ENCODE assay signal across 1 cellular context in the genomic region with DNA sequence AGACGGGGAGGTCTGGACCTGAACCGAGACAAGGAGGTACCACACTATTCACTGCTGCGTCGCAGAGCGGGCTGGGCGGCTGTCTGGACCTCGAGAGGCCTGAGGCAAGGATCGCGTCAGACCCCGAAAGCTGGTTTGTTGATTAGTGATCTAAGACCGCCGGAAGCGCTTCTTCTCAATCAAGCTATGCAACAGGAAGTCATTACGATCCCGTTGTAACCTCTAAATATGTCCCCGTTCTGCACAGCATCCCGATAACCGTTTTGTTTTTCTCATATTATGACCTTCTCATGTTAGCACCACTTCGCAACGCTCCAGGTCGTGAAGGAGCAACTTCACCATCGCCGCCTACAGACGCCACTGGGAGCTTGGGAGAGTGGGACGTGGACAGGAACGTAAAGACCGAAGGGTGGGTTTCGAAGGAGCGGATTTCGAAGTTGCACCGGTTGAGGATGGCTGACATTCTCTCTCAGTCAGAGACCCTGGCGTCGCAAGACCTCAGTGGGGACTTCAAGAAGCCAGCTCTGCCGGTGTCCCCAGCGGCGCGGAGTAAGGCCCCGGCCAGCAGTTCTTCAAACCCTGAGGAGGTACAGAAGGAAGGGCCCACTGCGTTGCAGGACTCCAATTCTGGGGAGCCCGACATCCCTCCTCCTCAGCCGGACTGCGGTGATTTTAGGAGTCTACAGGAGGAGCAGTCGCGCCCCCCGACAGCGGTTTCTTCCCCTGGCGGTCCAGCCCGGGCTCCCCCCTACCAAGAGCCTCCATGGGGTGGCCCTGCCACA.
A peak's percentile ranks its signal among the peaks of the same experiment; 100 is the strongest.
TF ChIP-seq lines count a peak whose summit lies in the region.

Gene SLC4A1AP, plus strand, starts transcription at position 427 of the 782 bp plus-strand sequence. Its CDS starts 26 bp downstream, at position 453.
A gene with protein sequence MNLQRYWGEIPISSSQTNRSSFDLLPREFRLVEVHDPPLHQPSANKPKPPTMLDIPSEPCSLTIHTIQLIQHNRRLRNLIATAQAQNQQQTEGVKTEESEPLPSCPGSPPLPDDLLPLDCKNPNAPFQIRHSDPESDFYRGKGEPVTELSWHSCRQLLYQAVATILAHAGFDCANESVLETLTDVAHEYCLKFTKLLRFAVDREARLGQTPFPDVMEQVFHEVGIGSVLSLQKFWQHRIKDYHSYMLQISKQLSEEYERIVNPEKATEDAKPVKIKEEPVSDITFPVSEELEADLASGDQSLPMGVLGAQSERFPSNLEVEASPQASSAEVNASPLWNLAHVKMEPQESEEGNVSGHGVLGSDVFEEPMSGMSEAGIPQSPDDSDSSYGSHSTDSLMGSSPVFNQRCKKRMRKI (minus strand): TSS at position 152 of the 782 bp plus-strand sequence. CDS start 1,422 bp downstream, outside the sequence.

TF ChIP-seq in WTC11, 78 proteins besides CTCF, POLR2A, EP300 and RAD21 (continued from another document):
- TF ChIP-seq MYBL2 (CRISPR knock-in tag; IDR thresholded peaks at IDR 0.05) (peak; percentile 68; the same call in 1 of the 2 replicates), SMAD3 (CRISPR knock-in tag; IDR thresholded peaks at IDR 0.05; ENCODE audit: borderline replicate concordance) (0 out of 2 replicates have a peak, but pooled peaks have one; percentile 3), ESRRA (CRISPR knock-in tag; IDR thresholded peaks at IDR 0.05; ENCODE audit: borderline replicate concordance) (no peak)
